Comparison of ENCODE assay signal across 10 cellular contexts in genomic region chr6:32108094-32108627, GRCh38. TPM values are rescaled to one million over a fixed set of nuclear protein-coding genes. Genes with fewer than 3 reads are reported as not detected.
DNase-seq lines count a peak whose midpoint lies in the region; ATAC-seq and TF ChIP-seq lines count a peak whose summit lies in the region.
"Had no signal": no experiment of that assay in that cellular context is flagged by ENCODE, and none has a peak within 500 bp of the region (broad histone marks: within the 10 kb centered on the region; RNA-seq: fewer than 3 reads in every experiment).

No MANE protein-coding gene starts in this region.

- H3K9me3 ChIP-seq in neural cell (ENCODE audit: low read length), result no peaks in the 10 kb centered on the region

- no peak for TF ChIP-seq RAD21 in neural cell (conservative IDR thresholded peaks at IDR 0.05)

- no peak overlapping the region for H3K9ac ChIP-seq in neural cell (ENCODE audit: low read length)

- no peak overlapping the region for H2AFZ ChIP-seq in ACC112 (ENCODE audit: low read length, unreplicated experiment)
- H2AFZ ChIP-seq in neural cell (ENCODE audit: low read depth, low read length), result no peak overlapping the region

- H3K27ac ChIP-seq in ACC112 (ENCODE audit: low read depth, low read length) (peak overlapping the region; percentile 69), neural cell (ENCODE audit: low read length) (no peak overlapping the region)

- no peaks in the 10 kb centered on the region for H3K9me2 ChIP-seq in neural cell (ENCODE audit: insufficient read depth, low read length)

- H4K20me1 ChIP-seq in neural cell (ENCODE audit: insufficient read depth), result no peaks in the 10 kb centered on the region

- H3K79me2 ChIP-seq in ACC112 (ENCODE audit: control insufficient read depth, insufficient read depth, low read length, unreplicated experiment), result no peaks in the 10 kb centered on the region
- H3K79me2 ChIP-seq in neural cell (replicated peaks; ENCODE audit: insufficient read depth, low read length), result no peaks in the 10 kb centered on the region

- H3K27me3 ChIP-seq in ACC112 (ENCODE audit: insufficient read depth, low read length), result no peaks in the 10 kb centered on the region
- H3K27me3 ChIP-seq in neural cell (ENCODE audit: insufficient read depth, low read depth, low read length), result no peaks in the 10 kb centered on the region

- H3K36me3 ChIP-seq in ACC112 (ENCODE audit: insufficient read depth, low read length) (no peaks in the 10 kb centered on the region), neural cell (ENCODE audit: insufficient read depth, low read length) (no peaks in the 10 kb centered on the region)

- TF ChIP-seq CTCF in fibroblast of pulmonary artery (IDR thresholded peaks at IDR 0.05; ENCODE audit: low read length, missing control alignments), result no peak
- no peak for TF ChIP-seq CTCF in neural cell (IDR thresholded peaks at IDR 0.05; ENCODE audit: poor library complexity, severe bottlenecking)

- ATAC-seq in HG03196 (IDR thresholded peaks at IDR 0.05; ENCODE audit: unreplicated experiment), result no peak

- no peak overlapping the region for H3K4me2 ChIP-seq in neural cell (ENCODE audit: low read length)

- no peaks in the 10 kb centered on the region for H3F3A ChIP-seq in neural cell (ENCODE audit: insufficient read depth, low read length, poor library complexity, severe bottlenecking)

- TF ChIP-seq EP300 in neural cell (conservative IDR thresholded peaks at IDR 0.05; ENCODE audit: poor library complexity, severe bottlenecking), result no peak

- peak overlapping the region; percentile 66 for H3K4me3 ChIP-seq in ACC112 (ENCODE audit: low read depth, low read length)
- H3K4me3 ChIP-seq in fibroblast of pulmonary artery (replicated peaks; ENCODE audit: low read depth, low read length), result peak overlapping the region; percentile 41
- no peak overlapping the region for H3K4me3 ChIP-seq in neural cell (ENCODE audit: low read length)

- DNase-seq in RKO (ENCODE audit: low spot score) (peak; percentile 16), fibroblast of pulmonary artery (ENCODE audit: low read depth) (peak; percentile 61), NCI-H1105 treated with DMSO at 0.1 percent for 48 hours (lab: John Stamatoyannopoulos, UW) (no peak), HT-29 (ENCODE audit: low spot score) (no peak), Ammon's horn (ENCODE audit: low spot score) (no peak)
- DNase-seq: Karpas-422, T-helper 2 cell had no signal

- peaks cover 41% of the 10 kb centered on the region for H3K4me1 ChIP-seq in ACC112 (ENCODE audit: control insufficient read depth, insufficient read depth, low read length, unreplicated experiment)

TF ChIP-seq in neural cell, 6 proteins besides CTCF, POLR2A, EP300 and RAD21:
- TF ChIP-seq POLR2AphosphoS5 (IDR thresholded peaks at IDR 0.05), result peak; percentile 7
- TF ChIP-seq EZH2 (IDR thresholded peaks at IDR 0.05; ENCODE audit: borderline replicate concordance, insufficient read depth, low read length, poor library complexity, severe bottlenecking), result no peak

RNA-seq across cellular contexts. Expression of gene TNXB, which starts 1.0 kb away (rescaled TPM):
- polyA plus RNA-seq in neural cell, result 3.3 and 3.6 TPM in 2 replicates
- 3.7 and 8.0 TPM in 2 replicates for polyA minus RNA-seq in neural cell
- 0.03 TPM in 1 of 2 replicates, not detected in the other for total RNA-seq in HT-29 (2014; rRNA removed; shearing (Covaris generic))

RNA-seq across cellular contexts. Expression of gene ATF6B, which starts 19.9 kb away (rescaled TPM):
- polyA plus RNA-seq in neural cell, result 44.3 and 49.3 TPM in 2 replicates
- 25.7 and 27.5 TPM in 2 replicates for polyA minus RNA-seq in neural cell
- total RNA-seq in HT-29 (2014; rRNA removed; shearing (Covaris generic)), result 55.7 and 60.0 TPM in 2 replicates

RNA-seq across cellular contexts. Expression of gene FKBPL, which starts 21.9 kb away (rescaled TPM):
- 8.6 and 10.9 TPM in 2 replicates for polyA plus RNA-seq in neural cell
- 6.8 and 10.5 TPM in 2 replicates for polyA minus RNA-seq in neural cell
- total RNA-seq in HT-29 (2014; rRNA removed; shearing (Covaris generic)), result 5.2 and 7.4 TPM in 2 replicates

RNA-seq across cellular contexts. Expression of gene PRRT1, which starts 43.6 kb away (rescaled TPM):
- polyA plus RNA-seq in neural cell, result 0.22 TPM in 1 of 2 replicates, not detected in the other
- 0.35 and 0.73 TPM in 2 replicates for polyA minus RNA-seq in neural cell
- not detected in 2 replicates for total RNA-seq in HT-29 (2014; rRNA removed; shearing (Covaris generic))

RNA-seq across cellular contexts. Expression of gene PPT2, which starts 45.8 kb away (rescaled TPM):
- polyA plus RNA-seq in neural cell, result 53.5 and 330 TPM in 2 replicates
- polyA minus RNA-seq in neural cell, result 28.9 and 29.7 TPM in 2 replicates
- 19.7 and 56.2 TPM in 2 replicates for total RNA-seq in HT-29 (2014; rRNA removed; shearing (Covaris generic))

Comparison
In these comparisons a context has a peak if more than half of its experiments do, and no peak if none do; other contexts are left out.
1. DNase-seq: peak in RKO (single experiment) and fibroblast of pulmonary artery (single experiment); none in NCI-H1105 treated with DMSO at 0.1 percent for 48 hours (single experiment), HT-29 (single experiment) and Ammon's horn (single experiment).